Comparison of ENCODE assay signal across 18 cellular contexts in genomic region chr13:111280226-111280625, GRCh38. TPM values are rescaled to one million over a fixed set of nuclear protein-coding genes. Genes with fewer than 3 reads are reported as not detected.
"Had no signal": no experiment of that assay in that cellular context is flagged by ENCODE, and none has a peak within 500 bp of the region (broad histone marks: within the 10 kb centered on the region; RNA-seq: fewer than 3 reads in every experiment).

No MANE protein-coding gene starts in this region.

- DNase-seq: activated effector memory CD4-positive, alpha-beta T cell treated with anti-CD3 and anti-CD28 coated beads, Interleukin-2, amount 50 U/mL, for 16 hours; activated T-cell treated with anti-CD3 and anti-CD28 coated beads, Interleukin-2, amount 50 U/mL, for 1 hour; anterior cingulate cortex; cortex of kidney; effector memory CD8-positive, alpha-beta T cell; erythroblast; left lung; nephron progenitor cell; retina; SIG-M5; spleen; stimulated activated CD4-positive, alpha-beta T cell treated with anti-CD3 and anti-CD28 coated beads, Interleukin-1b, Interleukin-23, amount 100 ng/mL, for 48 hours; substantia nigra; upper lobe of left lung had no signal

- H3K9me3 Mint-ChIP-seq: effector memory CD8-positive, alpha-beta T cell; nephron progenitor cell; stimulated activated memory B cell treated with anti-CD40 and anti-IgM and Interleukin-4, amounts not matched to agents 10 μg/mL and 1 μg/mL and 100 μg/mL, for 72 hours had no signal

- H3K9me3 ChIP-seq: left lung, spleen, upper lobe of left lung had no signal

- H3K27me3 Mint-ChIP-seq: activated naive CD8-positive, alpha-beta T cell; effector memory CD8-positive, alpha-beta T cell; stimulated activated memory B cell treated with anti-CD40 and anti-IgM and Interleukin-4, amounts not matched to agents 10 μg/mL and 1 μg/mL and 100 μg/mL, for 72 hours had no signal

- H3K27ac Mint-ChIP-seq: activated naive CD8-positive, alpha-beta T cell; stimulated activated memory B cell treated with anti-CD40 and anti-IgM and Interleukin-4, amounts not matched to agents 10 μg/mL and 1 μg/mL and 100 μg/mL, for 72 hours had no signal

- ATAC-seq: activated CD4-positive, CD25-positive, alpha-beta regulatory T cell treated with anti-CD3 and anti-CD28 coated beads, Interleukin-2, amount 50 U/mL, for 24 hours; effector memory CD8-positive, alpha-beta T cell; left lung; stimulated activated memory B cell treated with anti-CD40 and anti-IgM and Interleukin-4, amounts not matched to agents 10 μg/mL and 1 μg/mL and 100 μg/mL, for 72 hours had no signal

- H3K4me1 Mint-ChIP-seq: nephron progenitor cell had no signal

- H3K4me3 Mint-ChIP-seq: activated naive CD8-positive, alpha-beta T cell; effector memory CD8-positive, alpha-beta T cell; nephron progenitor cell; stimulated activated memory B cell treated with anti-CD40 and anti-IgM and Interleukin-4, amounts not matched to agents 10 μg/mL and 1 μg/mL and 100 μg/mL, for 72 hours had no signal

- H3K4me3 ChIP-seq: cardiac muscle cell, left lung, spleen, upper lobe of left lung had no signal

- H3K27me3 ChIP-seq: cardiac muscle cell, left lung, spleen, upper lobe of left lung had no signal

- H3K4me1 ChIP-seq: left lung had no signal

- H3K27ac ChIP-seq: left lung, upper lobe of left lung had no signal

RNA-seq across cellular contexts. Expression of gene TEX29, which starts 40.2 kb away (rescaled TPM):
- total RNA-seq: cardiac muscle cell had no signal
- polyA plus RNA-seq: cardiac muscle cell had no signal
